Comparison of ENCODE assay signal across 14 cellular contexts in genomic region chr14:68644101-68644500, GRCh38.
DNase-seq lines count a peak whose midpoint lies in the region; ATAC-seq lines count a peak whose summit lies in the region.
"Had no signal": no experiment of that assay in that cellular context is flagged by ENCODE, and none has a peak within 500 bp of the region (broad histone marks: within the 10 kb centered on the region; RNA-seq: fewer than 3 reads in every experiment).

No MANE protein-coding gene starts in this region.

- no peak overlapping the region for H3K4me3 Mint-ChIP-seq in T-helper 2 cell treated with Interferon-gamma antibody and Interleukin-4, amounts not matched to agents 5 μg/mL and 100 μg/mL, for 36 hours
- H3K4me3 Mint-ChIP-seq: CD8-positive, alpha-beta memory T cell had no signal

- H3K9me3 Mint-ChIP-seq in T-helper 2 cell treated with Interferon-gamma antibody and Interleukin-4, amounts not matched to agents 5 μg/mL and 100 μg/mL, for 36 hours: peaks cover 19% of the 10 kb centered on the region

- H3K27me3 Mint-ChIP-seq in T-helper 2 cell treated with Interferon-gamma antibody and Interleukin-4, amounts not matched to agents 5 μg/mL and 100 μg/mL, for 36 hours (ENCODE audit: low read depth): peaks cover 4% of the 10 kb centered on the region
- H3K27me3 Mint-ChIP-seq: CD8-positive, alpha-beta memory T cell had no signal

- DNase-seq in cardiac septum (ENCODE audit: low spot score) (peak; percentile 74), Right ventricle myocardium superior (no peak), islet precursor cell (peak; percentile 27), NCI-H82 treated with DMSO at 0.1 percent for 48 hours (lab: John Stamatoyannopoulos, UW; ENCODE audit: unreplicated experiment) (no peak)
- DNase-seq in stimulated activated CD8-positive, alpha-beta memory T cell treated with anti-CD3 and anti-CD28 coated beads, Interleukin-4, amount 100 ng/mL, for 48 hours: peak; percentile 6
- no peak for DNase-seq in T-helper 2 cell treated with Interferon-gamma antibody and Interleukin-4, amounts not matched to agents 5 μg/mL and 100 μg/mL, for 36 hours (ENCODE audit: low spot score)
- DNase-seq: CD8-positive, alpha-beta memory T cell; DMS79; NCI-H1105 treated with DMSO at 0.1 percent for 48 hours; NCI-H187; NCI-H748 treated with DMSO at 0.1 percent for 48 hours; PC-9 had no signal

- no peak overlapping the region for H3K27ac Mint-ChIP-seq in T-helper 2 cell treated with Interferon-gamma antibody and Interleukin-4, amounts not matched to agents 5 μg/mL and 100 μg/mL, for 36 hours
- H3K27ac Mint-ChIP-seq: CD8-positive, alpha-beta memory T cell had no signal

- intact Hi-C loops in cardiac septum (cut with DNase I): no loop called here
- intact Hi-C loops in Right ventricle myocardium superior (cut with DNase I): no loop called here

- H3K4me1 Mint-ChIP-seq in T-helper 2 cell treated with Interferon-gamma antibody and Interleukin-4, amounts not matched to agents 5 μg/mL and 100 μg/mL, for 36 hours (ENCODE audit: low read depth): no peaks in the 10 kb centered on the region
- H3K4me1 Mint-ChIP-seq: CD8-positive, alpha-beta memory T cell had no signal

- no peaks in the 10 kb centered on the region for H3K36me3 Mint-ChIP-seq in T-helper 2 cell treated with Interferon-gamma antibody and Interleukin-4, amounts not matched to agents 5 μg/mL and 100 μg/mL, for 36 hours (ENCODE audit: low read depth)

- no peak for ATAC-seq in Right ventricle myocardium superior (ENCODE audit: poor library complexity)
- ATAC-seq in GM18498 (IDR thresholded peaks at IDR 0.05; ENCODE audit: unreplicated experiment): no peak
- ATAC-seq: A549 had no signal

Comparison
In these comparisons a context has a peak if more than half of its experiments do, and no peak if none do; other contexts are left out.
1. DNase-seq: peak in cardiac septum (single experiment), islet precursor cell (single experiment) and stimulated activated CD8-positive, alpha-beta memory T cell treated with anti-CD3 and anti-CD28 coated beads, Interleukin-4, amount 100 ng/mL, for 48 hours (single experiment); none in Right ventricle myocardium superior (single experiment), NCI-H82 treated with DMSO at 0.1 percent for 48 hours (single experiment) and T-helper 2 cell treated with Interferon-gamma antibody and Interleukin-4, amounts not matched to agents 5 μg/mL and 100 μg/mL, for 36 hours (single experiment).